ENCODE assay signal across 8 cellular contexts in the genomic region with DNA sequence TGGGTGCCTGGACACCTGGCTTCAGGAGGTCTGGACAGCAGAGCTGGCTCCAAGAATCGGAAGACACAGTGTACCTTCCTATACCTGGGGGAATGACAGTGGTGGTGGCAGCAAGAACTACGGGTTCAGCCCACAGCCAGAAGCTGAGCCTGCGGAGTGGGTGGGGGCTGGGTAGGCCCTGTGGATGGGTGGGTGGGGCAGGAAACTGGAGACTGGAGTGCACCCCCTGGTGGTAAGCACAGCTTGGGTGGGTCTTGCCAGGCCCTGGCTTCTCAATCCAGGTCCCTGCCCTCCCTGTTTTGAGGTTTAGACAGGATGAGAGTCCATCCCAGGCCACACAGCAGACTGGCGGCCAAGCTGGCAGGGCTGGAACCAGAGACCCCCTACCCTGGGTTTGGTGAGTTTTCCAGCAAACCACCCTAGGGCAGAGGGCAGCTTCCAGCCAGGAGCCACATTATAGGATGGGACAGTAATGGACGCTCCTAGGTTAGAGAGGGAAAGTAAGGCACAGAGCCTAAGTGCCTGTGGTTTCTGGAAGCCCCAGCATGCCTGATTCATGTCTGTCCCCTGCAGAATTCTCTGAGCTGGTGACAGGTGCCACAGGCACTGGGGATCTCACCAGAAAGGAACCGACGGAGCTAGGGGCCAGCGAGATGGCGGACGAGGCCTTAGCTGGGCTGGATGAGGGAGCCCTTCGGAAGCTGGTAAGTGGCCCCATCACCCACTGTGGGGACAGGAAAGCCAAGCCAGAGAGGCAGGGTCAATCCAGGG. TPM values are rescaled to one million over a fixed set of nuclear protein-coding genes. Genes with fewer than 3 reads are reported as not detected.
DNase-seq lines count a peak whose midpoint lies in the region; ATAC-seq lines count a peak whose summit lies in the region.

No MANE protein-coding gene starts in this region.

- peaks cover 43% of the 10 kb centered on the region for H3K4me1 ChIP-seq in CD4-positive, alpha-beta memory T cell (ENCODE audit: insufficient read depth, low read length)
- H3K4me1 ChIP-seq in HUES48 (ENCODE audit: control insufficient read depth, insufficient read depth, low read length) (peaks cover 24% of the 10 kb centered on the region), mucosa of stomach (ENCODE audit: control insufficient read depth, insufficient read depth, low read length) (peaks cover 59% of the 10 kb centered on the region)

- H3K27ac ChIP-seq in CD4-positive, alpha-beta memory T cell (ENCODE audit: low read depth, low read length), result no peak overlapping the region
- H3K27ac ChIP-seq in HUES48 (ENCODE audit: low read depth, low read length), result no peak overlapping the region
- H3K27ac ChIP-seq in substantia nigra (ENCODE audit: low read depth, low read length, poor library complexity, severe bottlenecking), result peak overlapping the region; percentile 30

- CTCF ChIA-PET in CD4-positive, alpha-beta memory T cell (lab: Charles Lee; ENCODE audit: partially characterized antibody), result interaction anchor here (0.8 to 5.9 kb wide), 8 partner anchors 113 to 320 kb away, joined by 3 to 54 read pairs (median 4); partner anchors contain the start of gene TUG1
- CTCF ChIA-PET in activated CD4-positive, alpha-beta T cell treated with anti-CD3 and anti-CD28 coated beads for 36 hours (lab: Charles Lee), result interaction anchor here (0.5 to 3.2 kb wide), 13 partner anchors 13 to 690 kb away, joined by 3 to 22 read pairs (median 3); partner anchors contain the start of gene SELENOM

- H3K9me3 ChIP-seq in CD4-positive, alpha-beta memory T cell (ENCODE audit: control insufficient read depth in 1 of 2, low read length in 2 of 2), result no peaks in the 10 kb centered on the region
- H3K9me3 ChIP-seq in HUES48 (ENCODE audit: control insufficient read depth, insufficient read depth, low read length), result no peaks in the 10 kb centered on the region
- no peaks in the 10 kb centered on the region for H3K9me3 ChIP-seq in mucosa of stomach (ENCODE audit: control insufficient read depth, low read length)

- H3K9me3 Mint-ChIP-seq in CD4-positive, alpha-beta memory T cell, result no peaks in the 10 kb centered on the region
- no peaks in the 10 kb centered on the region for H3K9me3 Mint-ChIP-seq in activated CD4-positive, alpha-beta T cell treated with anti-CD3 and anti-CD28 coated beads for 36 hours (ENCODE audit: low read depth)

- no peaks in the 10 kb centered on the region for H3K36me3 Mint-ChIP-seq in CD4-positive, alpha-beta memory T cell
- H3K36me3 Mint-ChIP-seq in activated CD4-positive, alpha-beta T cell treated with anti-CD3 and anti-CD28 coated beads for 36 hours (ENCODE audit: low read depth), result peaks cover 2% of the 10 kb centered on the region

- no peaks in the 10 kb centered on the region for H3K27me3 ChIP-seq in CD4-positive, alpha-beta memory T cell (ENCODE audit: insufficient read depth, low read length)
- H3K27me3 ChIP-seq in HUES48 (ENCODE audit: control insufficient read depth, insufficient read depth, low read length) (peaks cover 4% of the 10 kb centered on the region; the same call in 1 of the 2 replicates), mucosa of stomach (ENCODE audit: control insufficient read depth, insufficient read depth, low read length) (no peaks in the 10 kb centered on the region)

- ATAC-seq in activated CD4-positive, alpha-beta T cell treated with anti-CD3 and anti-CD28 coated beads for 36 hours, result no peak

- no peak overlapping the region for H3K4me3 ChIP-seq in CD4-positive, alpha-beta memory T cell (ENCODE audit: low read length in 2 of 2)
- H3K4me3 ChIP-seq in HUES48 (ENCODE audit: low read depth, low read length), result peak overlapping the region; percentile 3; the same call in 1 of the 2 replicates
- H3K4me3 ChIP-seq in mucosa of stomach (ENCODE audit: low read length), result peak overlapping the region; percentile 45

- no peak overlapping the region for H3K9ac ChIP-seq in HUES48 (ENCODE audit: low read depth, low read length)
- peak overlapping the region; percentile 88 for H3K9ac ChIP-seq in mucosa of stomach (ENCODE audit: low read length)

- no peaks in the 10 kb centered on the region for H3K36me3 ChIP-seq in CD4-positive, alpha-beta memory T cell (ENCODE audit: insufficient read depth, low read length)
- H3K36me3 ChIP-seq in HUES48 (ENCODE audit: control insufficient read depth, insufficient read depth, low read length) (no peaks in the 10 kb centered on the region), mucosa of stomach (ENCODE audit: control insufficient read depth, insufficient read depth, low read length) (no peaks in the 10 kb centered on the region)

- H3K27me3 Mint-ChIP-seq in CD4-positive, alpha-beta memory T cell, result no peaks in the 10 kb centered on the region
- H3K27me3 Mint-ChIP-seq in activated CD4-positive, alpha-beta T cell treated with anti-CD3 and anti-CD28 coated beads for 36 hours, result no peaks in the 10 kb centered on the region

- intact Hi-C loops in CD4-positive, alpha-beta memory T cell (cut with micrococcal nuclease), result no loop called here
- intact Hi-C loops in activated CD4-positive, alpha-beta T cell treated with anti-CD3 and anti-CD28 coated beads for 36 hours (cut with DNase I, micrococcal nuclease), result loop anchor here (5.0 to 10.0 kb wide), 5 partner anchors 320 to 1198 kb away; partner anchors contain the start of genes MTMR3 (in 1 of the 2) and PES1 (in 1 of the 2)

- H3K27ac Mint-ChIP-seq in CD4-positive, alpha-beta memory T cell, result peak overlapping the region in 2 of 7 donors; percentile 23 to 42
- H3K27ac Mint-ChIP-seq in activated CD4-positive, alpha-beta T cell treated with anti-CD3 and anti-CD28 coated beads for 36 hours, result no peak overlapping the region

- peak overlapping the region in 7 of 8 donors; percentile 53 to 90 (median 67) for H3K4me3 Mint-ChIP-seq in CD4-positive, alpha-beta memory T cell
- peak overlapping the region; percentile 82 for H3K4me3 Mint-ChIP-seq in activated CD4-positive, alpha-beta T cell treated with anti-CD3 and anti-CD28 coated beads for 36 hours

- DNase-seq in CD4-positive, alpha-beta memory T cell, result peak in 3 of 5 donors; percentile 29 to 49 (median 29)
- DNase-seq in activated CD4-positive, alpha-beta T cell treated with anti-CD3 and anti-CD28 coated beads for 36 hours, result peak; percentile 85
- DNase-seq in effector CD4-positive, alpha-beta T cell, result peak; percentile 23
- DNase-seq in substantia nigra (lab: John Stamatoyannopoulos, UW), result peak in 3 of 49 donors; percentile 17 to 23 (median 23)
- DNase-seq in mesenteric fat pad (ENCODE audit: low spot score), result no peak
- no peak for DNase-seq in dedifferentiated amniotic fluid mesenchymal stem cell (ENCODE audit: extremely low spot score)

- POLR2A ChIA-PET in CD4-positive, alpha-beta memory T cell (lab: Charles Lee; ENCODE audit: partially characterized antibody), result interaction anchor here (0.8 to 4.1 kb wide), 7 partner anchors 113 to 448 kb away, joined by 3 to 27 read pairs (median 7); partner anchors contain the start of genes MORC2, PATZ1, PIK3IP1 and TUG1
- POLR2A ChIA-PET in activated CD4-positive, alpha-beta T cell treated with anti-CD3 and anti-CD28 coated beads for 36 hours (lab: Charles Lee), result interaction anchor here (0.8 to 2.3 kb wide), 5 partner anchors 23 to 499 kb away, joined by 3 to 12 read pairs (median 3); partner anchors contain the start of genes MORC2, PIK3IP1, SLC35E4 and TUG1

- H3K4me1 Mint-ChIP-seq in CD4-positive, alpha-beta memory T cell, result peaks cover 18 to 40% (median 28%) of the 10 kb centered on the region in 4 donors
- H3K4me1 Mint-ChIP-seq in activated CD4-positive, alpha-beta T cell treated with anti-CD3 and anti-CD28 coated beads for 36 hours, result peaks cover 30% of the 10 kb centered on the region

RNA-seq across cellular contexts. Expression of gene SMTN, which starts 1.7 kb away (rescaled TPM):
- total RNA-seq in CD4-positive, alpha-beta memory T cell, result 1 to 10 TPM; 1.6 to 1.7 TPM
- polyA plus RNA-seq in CD4-positive, alpha-beta memory T cell, result under 1 TPM; 0.34 to 0.78 TPM
- total RNA-seq in activated CD4-positive, alpha-beta T cell treated with anti-CD3 and anti-CD28 coated beads for 36 hours, result 10 to 100 TPM; 40.1 to 45.8 TPM
- total RNA-seq in mesenteric fat pad, result 78.5 TPM

RNA-seq across cellular contexts. Expression of gene SELENOM, which starts 24.6 kb away (rescaled TPM):
- 10 to 100 TPM; 64.2 to 68.6 TPM for total RNA-seq in CD4-positive, alpha-beta memory T cell
- polyA plus RNA-seq in CD4-positive, alpha-beta memory T cell, result 100 to 1,000 TPM; 107 to 150 TPM
- 10 to 100 TPM in 1 of 2 experiments, 1 to 10 TPM in 1; 8.8 to 12.2 TPM for total RNA-seq in activated CD4-positive, alpha-beta T cell treated with anti-CD3 and anti-CD28 coated beads for 36 hours
- total RNA-seq in mesenteric fat pad, result 160 TPM

RNA-seq across cellular contexts. Expression of gene INPP5J, which starts 40.0 kb away (rescaled TPM):
- under 1 TPM; 0.15 to 0.22 TPM for total RNA-seq in CD4-positive, alpha-beta memory T cell
- not detected for polyA plus RNA-seq in CD4-positive, alpha-beta memory T cell
- under 1 TPM; 0.11 to 0.23 TPM for total RNA-seq in activated CD4-positive, alpha-beta T cell treated with anti-CD3 and anti-CD28 coated beads for 36 hours
- 0.19 TPM for total RNA-seq in mesenteric fat pad

RNA-seq across cellular contexts. Expression of gene PLA2G3, which starts 57.5 kb away (rescaled TPM):
- total RNA-seq in CD4-positive, alpha-beta memory T cell, result not detected
- not detected for polyA plus RNA-seq in CD4-positive, alpha-beta memory T cell
- not detected for total RNA-seq in activated CD4-positive, alpha-beta T cell treated with anti-CD3 and anti-CD28 coated beads for 36 hours
- total RNA-seq in mesenteric fat pad, result not detected

Comparison
In these comparisons a context has a peak if more than half of its experiments do, and no peak if none do; other contexts are left out.
1. DNase-seq: peak in CD4-positive, alpha-beta memory T cell (3 of 5), activated CD4-positive, alpha-beta T cell treated with anti-CD3 and anti-CD28 coated beads for 36 hours (single experiment) and effector CD4-positive, alpha-beta T cell (single experiment); none in mesenteric fat pad (single experiment) and dedifferentiated amniotic fluid mesenchymal stem cell (single experiment).
2. H3K4me3 ChIP-seq: peak in HUES48 (single experiment) and mucosa of stomach (single experiment); none in CD4-positive, alpha-beta memory T cell (0 of 2).
3. RNA of gene SMTN, which starts 1.7 kb away (total RNA-seq): 78.5 TPM in mesenteric fat pad (single experiment) and 40.1 to 45.8 TPM in activated CD4-positive, alpha-beta T cell treated with anti-CD3 and anti-CD28 coated beads for 36 hours; 1.6 to 1.7 TPM in CD4-positive, alpha-beta memory T cell; every median in the first group is over 10 times any median in the second.
4. RNA of gene SELENOM, which starts 24.6 kb away (total RNA-seq): 160 TPM in mesenteric fat pad (single experiment) and 64.2 to 68.6 TPM in CD4-positive, alpha-beta memory T cell; 8.8 to 12.2 TPM in activated CD4-positive, alpha-beta T cell treated with anti-CD3 and anti-CD28 coated beads for 36 hours; every median in the first group is over 4 times any median in the second.